In the genomic region with DNA sequence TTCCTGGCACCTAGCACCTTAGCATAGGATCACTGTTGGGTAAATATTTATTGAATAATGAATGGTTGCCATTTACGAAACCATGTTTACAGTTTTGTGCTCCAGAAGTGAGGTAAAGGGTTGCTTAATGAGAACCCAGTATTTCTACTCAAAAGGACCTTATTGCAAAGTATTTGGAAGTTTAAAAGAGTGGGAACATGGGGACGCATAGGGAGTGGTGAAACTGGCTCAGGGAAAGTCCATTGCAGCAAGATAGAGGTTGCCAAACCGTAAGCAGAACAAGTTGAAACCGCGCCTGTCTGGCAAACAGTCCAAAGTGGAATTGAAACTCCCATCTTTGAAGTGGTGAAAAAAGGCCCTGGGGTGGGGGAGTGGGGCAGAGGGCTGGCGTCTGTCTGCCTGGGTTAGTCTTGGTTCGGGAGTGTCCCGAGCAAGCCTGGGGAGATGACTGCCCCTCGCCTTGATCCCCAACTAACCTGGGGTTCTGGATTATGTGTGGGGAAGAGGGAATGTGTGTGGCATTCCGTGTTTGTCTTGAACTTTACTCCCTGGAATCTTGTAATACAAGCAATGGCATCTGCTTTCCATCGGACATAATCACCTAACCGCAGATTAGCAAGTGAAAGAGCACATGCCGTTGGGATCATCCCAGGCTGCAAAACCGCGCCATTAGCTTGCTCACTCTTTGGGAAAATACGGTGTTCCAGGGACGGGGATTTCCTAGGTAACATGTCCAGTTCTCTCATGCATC, we compare ENCODE assay signal across 8 cellular contexts. TPM values are rescaled to one million over a fixed set of nuclear protein-coding genes. Genes with fewer than 3 reads are reported as not detected.
DNase-seq lines count a peak whose midpoint lies in the region; ATAC-seq lines count a peak whose summit lies in the region.

No MANE protein-coding gene starts in this region.

- H3K4me3 Mint-ChIP-seq in naive B cell (peak overlapping the region in 7 of 8 donors; percentile 29 to 75 (median 45)), T-cell (no peak overlapping the region)

- H3K9me3 ChIP-seq in esophagus (ENCODE audit: control insufficient read depth in 2 of 2, insufficient read depth in 1 of 2, low read depth in 1 of 2, low read length in 1 of 2) = no peaks in the 10 kb centered on the region

- 25 to 31% methylated on average over 17 of the region's 17 CpGs for WGBS in esophagus, 2 donors

- POLR2A ChIA-PET in T-cell (lab: Charles Lee) = no interaction called here

- H3K36me3 ChIP-seq in esophagus (ENCODE audit: control insufficient read depth in 2 of 2, insufficient read depth in 2 of 2, low read length in 1 of 2) = peaks cover 0 to 5% of the 10 kb centered on the region in 2 donors

- peaks cover 15 to 35% of the 10 kb centered on the region in 2 donors for H3K4me1 ChIP-seq in esophagus (ENCODE audit: control insufficient read depth in 2 of 2, insufficient read depth in 2 of 2, low read length in 1 of 2)

- H3K9me3 Mint-ChIP-seq in naive B cell (no peaks in the 10 kb centered on the region), T-cell (no peaks in the 10 kb centered on the region)

- H3K4me3 ChIP-seq in esophagus (ENCODE audit: low read depth in 1 of 2, low read length in 2 of 2) = no peak overlapping the region

- DNase-seq in NCI-H2029 (lab: John Stamatoyannopoulos, UW) (peak; percentile 41), naive B cell (peak; percentile 45), COR-L47 (lab: John Stamatoyannopoulos, UW) (no peak), T-cell (no peak), NCI-H524 treated with DMSO at 0.1 percent for 48 hours (lab: John Stamatoyannopoulos, UW) (no peak)

- ATAC-seq in GM18868 (IDR thresholded peaks at IDR 0.05; ENCODE audit: unreplicated experiment) (peak; percentile 66), naive B cell (ENCODE audit: low read depth in 2 of 2) (peak; percentile 43 to 61), T-cell (replicated peaks in 1 of 4) (no peak), HG03354 (IDR thresholded peaks at IDR 0.05; ENCODE audit: poor library complexity, severe bottlenecking, unreplicated experiment) (no peak)

- H3K36me3 Mint-ChIP-seq in naive B cell (no peaks in the 10 kb centered on the region), T-cell (no peaks in the 10 kb centered on the region)

- no peaks in the 10 kb centered on the region for H3K27me3 ChIP-seq in esophagus (ENCODE audit: control insufficient read depth in 1 of 2, insufficient read depth in 2 of 2, low read length in 2 of 2)

- CTCF ChIA-PET in T-cell (lab: Charles Lee) = interaction anchor here in 1 of 2 donors (0.6 kb wide), 1 partner anchor 10 kb away, joined by 7 read pairs; no protein-coding TSS in a partner anchor

- H3K27me3 Mint-ChIP-seq in naive B cell = no peaks in the 10 kb centered on the region
- peaks cover 0 to 13% of the 10 kb centered on the region in 2 donors for H3K27me3 Mint-ChIP-seq in T-cell

- H3K27ac ChIP-seq in esophagus (ENCODE audit: low read depth in 2 of 2, low read length in 1 of 2) = peak overlapping the region; percentile 91 to 95

- H3K27ac Mint-ChIP-seq in naive B cell (peak overlapping the region; percentile 84 to 100 (median 96)), T-cell (no peak overlapping the region)

- H3K4me1 Mint-ChIP-seq in naive B cell (peaks cover 20 to 31% (median 27%) of the 10 kb centered on the region in 3 donors), T-cell (peaks cover 0 to 7% (median 6%) of the 10 kb centered on the region in 3 donors)

RNA-seq across cellular contexts. Expression of gene ALDH2, which starts 7.2 kb away (rescaled TPM):
- polyA plus RNA-seq in esophagus = 100 to 1,000 TPM in 1 of 2 donors, 10 to 100 TPM in 1; 83.9 to 148 TPM
- 10 to 100 TPM; 11.5 to 16.9 (median 13.2) TPM for polyA plus RNA-seq in naive B cell (ENCODE audit: low read depth in 6 of 6)
- total RNA-seq in T-cell = 1 to 10 TPM; 1.3 to 3.5 (median 2.5) TPM

Comparison
In these comparisons a context has a peak if more than half of its experiments do, and no peak if none do; other contexts are left out.
1. ATAC-seq: peak in GM18868 (single experiment) and naive B cell (2 of 2); none in T-cell (0 of 4) and HG03354 (single experiment).
2. DNase-seq: peak in NCI-H2029 (single experiment) and naive B cell (single experiment); none in COR-L47 (single experiment), T-cell (0 of 34) and NCI-H524 treated with DMSO at 0.1 percent for 48 hours (single experiment).
3. H3K27ac Mint-ChIP-seq: peak in naive B cell (6 of 6); none in T-cell (0 of 2).
4. H3K4me3 Mint-ChIP-seq: peak in naive B cell (7 of 8); none in T-cell (0 of 3).
5. RNA of gene ALDH2, which starts 7.2 kb away (polyA plus RNA-seq): 83.9 to 148 TPM in esophagus; 11.5 to 16.9 TPM in naive B cell; every median in the first group is over 4 times any median in the second.